ENCODE assay signal across 11 cellular contexts in genomic region chr6:11769816-11770545, GRCh38. TPM values are rescaled to one million over a fixed set of nuclear protein-coding genes. Genes with fewer than 3 reads are reported as not detected.
A peak's percentile ranks its signal among the peaks of the same experiment; 100 is the strongest.
DNase-seq lines count a peak whose midpoint lies in the region; ATAC-seq and TF ChIP-seq lines count a peak whose summit lies in the region.
"Had no signal": no experiment of that assay in that cellular context is flagged by ENCODE, and none has a peak within 500 bp of the region (broad histone marks: within the 10 kb centered on the region; RNA-seq: fewer than 3 reads in every experiment).

No MANE protein-coding gene starts in this region.

- H3K27ac ChIP-seq in RWPE2 (ENCODE audit: poor library complexity, severe bottlenecking) (peak overlapping the region; percentile 100), thymus (ENCODE audit: low read depth) (peak overlapping the region; percentile 78)
- H3K27ac ChIP-seq: VCaP had no signal

- H3K27me3 ChIP-seq in RWPE2 (ENCODE audit: insufficient read depth, poor library complexity, severe bottlenecking) (no peaks in the 10 kb centered on the region), thymus (ENCODE audit: control insufficient read depth, insufficient read depth) (no peaks in the 10 kb centered on the region)
- H3K27me3 ChIP-seq: body of pancreas had no signal

- H3K9me3 ChIP-seq in RWPE2 (ENCODE audit: severe bottlenecking) (no peaks in the 10 kb centered on the region), thymus (ENCODE audit: control insufficient read depth) (no peaks in the 10 kb centered on the region)
- H3K9me3 ChIP-seq: body of pancreas had no signal

- no peak for TF ChIP-seq CTCF in RWPE2 (IDR thresholded peaks at IDR 0.05; ENCODE audit: poor library complexity, severe bottlenecking)

- no peaks in the 10 kb centered on the region for H3K36me3 ChIP-seq in RWPE2 (ENCODE audit: low read depth)
- H3K36me3 ChIP-seq in thymus (ENCODE audit: control insufficient read depth, insufficient read depth): no peaks in the 10 kb centered on the region

- 88% methylated on average over 11 of the region's 11 CpGs for WGBS in thymus

- H3K4me3 ChIP-seq in RWPE2 (ENCODE audit: severe bottlenecking): no peak overlapping the region
- H3K4me3 ChIP-seq in thymus (ENCODE audit: low read length): no peak overlapping the region
- H3K4me3 ChIP-seq: body of pancreas had no signal

- peaks cover 66% of the 10 kb centered on the region for H3K4me1 ChIP-seq in RWPE2 (ENCODE audit: insufficient read depth, poor library complexity, severe bottlenecking)
- no peaks in the 10 kb centered on the region for H3K4me1 ChIP-seq in thymus (ENCODE audit: control insufficient read depth, insufficient read depth, low read length)

- DNase-seq in NCI-H1436 (lab: John Stamatoyannopoulos, UW): peak; percentile 13
- no peak for DNase-seq in NCI-H1436 treated with DMSO at 0.1 percent for 48 hours (lab: John Stamatoyannopoulos, UW)
- no peak for DNase-seq in RWPE2 (ENCODE audit: low spot score)
- DNase-seq in islet precursor cell: peak; percentile 71
- no peak for DNase-seq in Ammon's horn (ENCODE audit: low spot score)
- DNase-seq in stimulated activated CD4-positive, alpha-beta T cell treated with anti-CD3 and anti-CD28 coated beads, Interleukin-2, amount 100 ng/mL, for 48 hours: no peak
- DNase-seq: NCI-H1092 treated with DMSO at 0.1 percent for 48 hours had no signal

- ATAC-seq in RWPE2 (ENCODE audit: low read depth): peak; percentile 1; the same call in 2 of the 3 replicates
- ATAC-seq in HG03565 (IDR thresholded peaks at IDR 0.05; ENCODE audit: unreplicated experiment): no peak

RNA-seq across cellular contexts. Expression of gene ADTRP, which starts 8.6 kb away (rescaled TPM):
- polyA plus RNA-seq in thymus: 7.7 TPM

Comparison
In these comparisons a context has a peak if more than half of its experiments do, and no peak if none do; other contexts are left out.
1. DNase-seq: peak in NCI-H1436 (single experiment) and islet precursor cell (single experiment); none in NCI-H1436 treated with DMSO at 0.1 percent for 48 hours (single experiment), RWPE2 (single experiment), Ammon's horn (single experiment) and stimulated activated CD4-positive, alpha-beta T cell treated with anti-CD3 and anti-CD28 coated beads, Interleukin-2, amount 100 ng/mL, for 48 hours (0 of 2).